ENCODE assay signal across 20 cellular contexts in genomic region chr10:127041561-127041960, GRCh38.
DNase-seq lines count a peak whose midpoint lies in the region; ATAC-seq, FAIRE-seq and TF ChIP-seq lines count a peak whose summit lies in the region.
"Had no signal": no experiment of that assay in that cellular context is flagged by ENCODE, and none has a peak within 500 bp of the region (broad histone marks: within the 10 kb centered on the region; RNA-seq: fewer than 3 reads in every experiment).

No MANE protein-coding gene starts in this region.

- DNase-seq in AG08396 (ENCODE audit: low spot score) (peak; percentile 69), HPDE6-E6E7 (ENCODE audit: extremely low spot score) (peak; percentile 39), bronchial epithelial cell (ENCODE audit: low read depth) (peak; percentile 98), keratinocyte (ENCODE audit: low read depth, low spot score) (peak; percentile 82), natural killer cell (no peak), aorta (no peak), PC-9 (no peak)
- DNase-seq: activated CD8-positive, alpha-beta memory T cell treated with anti-CD3 and anti-CD28 coated beads, Interleukin-2, amount 50 U/mL, for 48 hours; cortex of kidney; DND-41; gastrocnemius medialis; MM.1S; NCI-H2171; stimulated activated CD4-positive, alpha-beta T cell treated with anti-CD3 and anti-CD28 coated beads, Interleukin-2, amount 100 ng/mL, for 48 hours had no signal

- CTCF ChIA-PET in PC-9 (lab: Charles Lee) = no interaction called here

- no peak for TF ChIP-seq CTCF in bronchial epithelial cell (IDR thresholded peaks at IDR 0.05; ENCODE audit: insufficient read depth, low read length, severe bottlenecking)
- TF ChIP-seq CTCF in keratinocyte (optimal IDR thresholded peaks at IDR 0.05 in 1 of 3, IDR thresholded peaks at IDR 0.05 in 1 of 3, conservative IDR thresholded peaks at IDR 0.05 in 1 of 3; ENCODE audit: extremely low read depth in 1 of 3, insufficient read depth in 2 of 3, low read length in 3 of 3) = no peak
- TF ChIP-seq CTCF in natural killer cell (IDR thresholded peaks at IDR 0.05) = no peak
- TF ChIP-seq CTCF in PC-9 (conservative IDR thresholded peaks at IDR 0.05) = no peak

- H3K4me2 ChIP-seq in keratinocyte (ENCODE audit: control insufficient read depth, extremely low read depth, insufficient read depth, low read depth, low read length) (peak overlapping the region; percentile 11), PC-9 (no peak overlapping the region)
- H3K4me2 ChIP-seq: BLaER1 treated with 17β-estradiol and CSF1 and Interleukin-3, amounts not matched to agents 10 nM and 100 nM had no signal

- dilution Hi-C loops in keratinocyte (cut with MboI; ENCODE audit: extremely low pct_ligation_motif_present, low sequenced_read_pairs) = no loop called here

- H3K4me1 Mint-ChIP-seq in natural killer cell = peaks cover 9% of the 10 kb centered on the region in 2 donors
- H3K4me1 Mint-ChIP-seq: WTC11 had no signal

- H3K27ac ChIP-seq in keratinocyte (ENCODE audit: control insufficient read depth, insufficient read depth, low read length) = peak overlapping the region; percentile 85
- no peak overlapping the region for H3K27ac ChIP-seq in aorta (ENCODE audit: low read depth in 1 of 2, low read length in 2 of 2)
- no peak overlapping the region for H3K27ac ChIP-seq in PC-9
- H3K27ac ChIP-seq: BLaER1 treated with 17β-estradiol and CSF1 and Interleukin-3, amounts not matched to agents 10 nM and 100 nM; gastrocnemius medialis; prostate gland had no signal

- H4K20me1 ChIP-seq in keratinocyte (ENCODE audit: control insufficient read depth, extremely low read depth, insufficient read depth, low read length) (peaks cover 9% of the 10 kb centered on the region), PC-9 (ENCODE audit: insufficient read depth) (no peaks in the 10 kb centered on the region)
- H4K20me1 ChIP-seq: BLaER1 treated with 17β-estradiol and CSF1 and Interleukin-3, amounts not matched to agents 10 nM and 100 nM had no signal

- peaks cover 9 to 25% of the 10 kb centered on the region in 2 donors for H3K27me3 Mint-ChIP-seq in natural killer cell (ENCODE audit: low read depth in 2 of 2)
- H3K27me3 Mint-ChIP-seq: activated naive CD8-positive, alpha-beta T cell had no signal

- no peak overlapping the region for H3K4me3 Mint-ChIP-seq in natural killer cell
- H3K4me3 Mint-ChIP-seq: activated naive CD8-positive, alpha-beta T cell; WTC11 had no signal

- peaks cover 3% of the 10 kb centered on the region for H3K9me1 ChIP-seq in keratinocyte (ENCODE audit: control insufficient read depth, extremely low read depth, insufficient read depth, low read length)

- peaks cover 32% of the 10 kb centered on the region for H3K4me1 ChIP-seq in keratinocyte (ENCODE audit: control insufficient read depth, extremely low read depth, insufficient read depth, low read length)
- no peaks in the 10 kb centered on the region for H3K4me1 ChIP-seq in aorta (ENCODE audit: control insufficient read depth in 1 of 2, insufficient read depth in 2 of 2, low read length in 2 of 2)
- no peaks in the 10 kb centered on the region for H3K4me1 ChIP-seq in PC-9 (replicated peaks; ENCODE audit: insufficient read depth)
- H3K4me1 ChIP-seq: BLaER1 treated with 17β-estradiol and CSF1 and Interleukin-3, amounts not matched to agents 10 nM and 100 nM; gastrocnemius medialis had no signal

- H3K79me2 ChIP-seq in keratinocyte (ENCODE audit: control insufficient read depth, insufficient read depth, low read length) (peaks cover 2% of the 10 kb centered on the region), PC-9 (ENCODE audit: low read depth) (no peaks in the 10 kb centered on the region)

- FAIRE-seq in bronchial epithelial cell (lab: Jason Lieb, UNC) (peak; percentile 72), keratinocyte (lab: Jason Lieb, UNC) (peak; percentile 90)
- FAIRE-seq: urothelium cell line had no signal

- no peaks in the 10 kb centered on the region for H3K9me3 ChIP-seq in keratinocyte (ENCODE audit: control insufficient read depth, low read depth, low read length)
- no peaks in the 10 kb centered on the region for H3K9me3 ChIP-seq in aorta (ENCODE audit: control insufficient read depth, low read length)
- no peaks in the 10 kb centered on the region for H3K9me3 ChIP-seq in PC-9 (ENCODE audit: insufficient read depth, low read depth)
- H3K9me3 ChIP-seq: BLaER1 treated with 17β-estradiol and CSF1 and Interleukin-3, amounts not matched to agents 10 nM and 100 nM; gastrocnemius medialis; prostate gland had no signal

- no peaks in the 10 kb centered on the region for H3K36me3 Mint-ChIP-seq in natural killer cell
- H3K36me3 Mint-ChIP-seq: activated naive CD8-positive, alpha-beta T cell had no signal

- POLR2A ChIA-PET in PC-9 (lab: Charles Lee; ENCODE audit: unreplicated experiment) = no interaction called here

- H3K36me3 ChIP-seq in bronchial epithelial cell (ENCODE audit: control insufficient read depth, insufficient read depth, low read length) (peaks cover 8% of the 10 kb centered on the region), keratinocyte (ENCODE audit: control insufficient read depth in 2 of 2, extremely low read depth in 1 of 2, insufficient read depth in 2 of 2, low read length in 2 of 2) (peaks cover 18 to 29% of the 10 kb centered on the region in 2 experiments), aorta (ENCODE audit: control insufficient read depth in 1 of 2, insufficient read depth in 2 of 2, low read length in 1 of 2) (peaks cover 4 to 6% of the 10 kb centered on the region in 2 donors), PC-9 (ENCODE audit: low read depth) (no peaks in the 10 kb centered on the region)
- H3K36me3 ChIP-seq: BLaER1 treated with 17β-estradiol and CSF1 and Interleukin-3, amounts not matched to agents 10 nM and 100 nM; gastrocnemius medialis; prostate gland had no signal

- peak overlapping the region; percentile 15 for H3K9ac ChIP-seq in keratinocyte (ENCODE audit: control insufficient read depth, extremely low read depth, insufficient read depth, low read length)
- H3K9ac ChIP-seq: BLaER1 treated with 17β-estradiol and CSF1 and Interleukin-3, amounts not matched to agents 10 nM and 100 nM had no signal

- intact Hi-C loops in natural killer cell (cut with micrococcal nuclease) = no loop called here
- intact Hi-C loops in aorta (cut with DNase I) = no loop called here
- intact Hi-C loops in PC-9 (cut with micrococcal nuclease; ENCODE audit: unreplicated experiment) = no loop called here

- H3K9me2 ChIP-seq in PC-9 (ENCODE audit: insufficient read depth) = no peaks in the 10 kb centered on the region

- no peak overlapping the region for H3K27ac Mint-ChIP-seq in natural killer cell
- H3K27ac Mint-ChIP-seq: activated naive CD8-positive, alpha-beta T cell; WTC11 had no signal

- no peaks in the 10 kb centered on the region for H3K9me3 Mint-ChIP-seq in natural killer cell
- H3K9me3 Mint-ChIP-seq: WTC11 had no signal

- WGBS in aorta, 2 donors = 88 to 89% methylated on average over 6 of the region's 6 CpGs

- H3K4me3 ChIP-seq in bronchial epithelial cell (ENCODE audit: low read depth, low read length) (no peak overlapping the region), keratinocyte (ENCODE audit: control insufficient read depth in 2 of 3, extremely low read depth in 1 of 3, insufficient read depth in 2 of 3, low read depth in 1 of 3, low read length in 3 of 3) (no peak overlapping the region), aorta (ENCODE audit: low read length in 2 of 2) (no peak overlapping the region), PC-9 (no peak overlapping the region)
- H3K4me3 ChIP-seq: BLaER1 treated with 17β-estradiol and CSF1 and Interleukin-3, amounts not matched to agents 10 nM and 100 nM; gastrocnemius medialis; prostate gland had no signal

- ATAC-seq in natural killer cell (no peak), aorta (ENCODE audit: low FRiP score) (no peak), HG03095 (IDR thresholded peaks at IDR 0.05; ENCODE audit: unreplicated experiment) (no peak)
- ATAC-seq: gastrocnemius medialis, WTC11 had no signal

- no peaks in the 10 kb centered on the region for H3K27me3 ChIP-seq in bronchial epithelial cell (ENCODE audit: control insufficient read depth, insufficient read depth, low read length)
- H3K27me3 ChIP-seq in keratinocyte (ENCODE audit: control insufficient read depth, extremely low read depth, insufficient read depth, low read length) = no peaks in the 10 kb centered on the region
- no peaks in the 10 kb centered on the region for H3K27me3 ChIP-seq in aorta (ENCODE audit: control insufficient read depth in 1 of 2, insufficient read depth in 2 of 2, low read length in 1 of 2)
- no peaks in the 10 kb centered on the region for H3K27me3 ChIP-seq in PC-9 (ENCODE audit: insufficient read depth, low read depth)
- H3K27me3 ChIP-seq: BLaER1 treated with 17β-estradiol and CSF1 and Interleukin-3, amounts not matched to agents 10 nM and 100 nM; gastrocnemius medialis had no signal

- H2AFZ ChIP-seq in keratinocyte (ENCODE audit: control insufficient read depth, low read length) (no peak overlapping the region), PC-9 (no peak overlapping the region)

- H3F3A ChIP-seq in PC-9 (ENCODE audit: insufficient read depth, low read depth) = no peaks in the 10 kb centered on the region

- no TSS peak for BruUV-seq in PC-9 (replicated peaks; lab: Mats Ljungman, UMichigan)

Comparison
In these comparisons a context has a peak if more than half of its experiments do, and no peak if none do; other contexts are left out.
1. DNase-seq: peak in AG08396 (single experiment), HPDE6-E6E7 (single experiment), bronchial epithelial cell (single experiment) and keratinocyte (single experiment); none in natural killer cell (single experiment), aorta (0 of 2) and PC-9 (0 of 2).